Comparison of ENCODE assay signal across 8 cellular contexts in genomic region chr6:27156874-27157460, GRCh38.
DNase-seq lines count a peak whose midpoint lies in the region; ATAC-seq and TF ChIP-seq lines count a peak whose summit lies in the region.

No MANE protein-coding gene starts in this region.

- no peaks in the 10 kb centered on the region for H3K9me3 ChIP-seq in CD8-positive, alpha-beta T cell (ENCODE audit: low read length)
- no peaks in the 10 kb centered on the region for H3K9me3 ChIP-seq in HUES64 (ENCODE audit: insufficient read depth, low read depth, low read length)

- H3K9ac ChIP-seq in HUES64 (ENCODE audit: low read depth, low read length), result peak overlapping the region; percentile 21; the same call in 1 of the 2 replicates

- H3K27ac Mint-ChIP-seq in CD8-positive, alpha-beta T cell, result peak overlapping the region; percentile 87
- H3K27ac Mint-ChIP-seq in natural killer cell treated with Interleukin-12 subunit alpha and Interleukin-12 subunit beta and Interleukin-15 and Interleukin-18, amount 100 ng/mL, for 72 hours, result peak overlapping the region; percentile 87 to 93

- peak overlapping the region; percentile 85 for H3K4me3 Mint-ChIP-seq in CD8-positive, alpha-beta T cell
- peak overlapping the region; percentile 96 for H3K4me3 Mint-ChIP-seq in natural killer cell treated with Interleukin-12 subunit alpha and Interleukin-12 subunit beta and Interleukin-15 and Interleukin-18, amount 100 ng/mL, for 72 hours

- H3K27me3 ChIP-seq in CD8-positive, alpha-beta T cell (ENCODE audit: insufficient read depth, low read length), result no peaks in the 10 kb centered on the region
- H3K27me3 ChIP-seq in HUES64 (ENCODE audit: insufficient read depth, low read length), result peaks cover 5% of the 10 kb centered on the region; the same call in 1 of the 2 replicates

- no peaks in the 10 kb centered on the region for H3K27me3 Mint-ChIP-seq in CD8-positive, alpha-beta T cell (ENCODE audit: low read depth)
- H3K27me3 Mint-ChIP-seq in natural killer cell treated with Interleukin-12 subunit alpha and Interleukin-12 subunit beta and Interleukin-15 and Interleukin-18, amount 100 ng/mL, for 72 hours, result no peaks in the 10 kb centered on the region

- peaks cover 4% of the 10 kb centered on the region for H3K36me3 Mint-ChIP-seq in CD8-positive, alpha-beta T cell
- H3K36me3 Mint-ChIP-seq in natural killer cell treated with Interleukin-12 subunit alpha and Interleukin-12 subunit beta and Interleukin-15 and Interleukin-18, amount 100 ng/mL, for 72 hours, result no peaks in the 10 kb centered on the region

- no peaks in the 10 kb centered on the region for H3K36me3 ChIP-seq in CD8-positive, alpha-beta T cell (ENCODE audit: insufficient read depth, low read length)
- no peaks in the 10 kb centered on the region for H3K36me3 ChIP-seq in HUES64 (ENCODE audit: insufficient read depth, low read length)

- no peaks in the 10 kb centered on the region for H3K9me3 Mint-ChIP-seq in CD8-positive, alpha-beta T cell
- no peaks in the 10 kb centered on the region for H3K9me3 Mint-ChIP-seq in natural killer cell treated with Interleukin-12 subunit alpha and Interleukin-12 subunit beta and Interleukin-15 and Interleukin-18, amount 100 ng/mL, for 72 hours

- TF ChIP-seq CTCF in CD8-positive, alpha-beta T cell (IDR thresholded peaks at IDR 0.05), result no peak

- POLR2A ChIA-PET in CD8-positive, alpha-beta T cell (lab: Charles Lee), result interaction anchor here (0.7 to 3.2 kb wide), 4 partner anchors 10 to 940 kb away, joined by 3 to 44 read pairs (median 18); a partner anchor contains a TSS

- no peak for DNase-seq in CD8-positive, alpha-beta T cell
- DNase-seq in dermis blood vessel endothelial cell, result peak; percentile 13
- DNase-seq in natural killer cell treated with Interleukin-12 subunit alpha and Interleukin-12 subunit beta and Interleukin-15 and Interleukin-18, amount 100 ng/mL, for 72 hours (ENCODE audit: low spot score), result no peak
- DNase-seq in NCI-H2029 (lab: John Stamatoyannopoulos, UW), result no peak
- DNase-seq in cerebellum (ENCODE audit: low spot score), result no peak
- no peak for DNase-seq in middle frontal gyrus (ENCODE audit: extremely low spot score, low spot score)

- H3K4me1 Mint-ChIP-seq in CD8-positive, alpha-beta T cell (ENCODE audit: low read depth), result peaks cover 38% of the 10 kb centered on the region
- H3K4me1 Mint-ChIP-seq in natural killer cell treated with Interleukin-12 subunit alpha and Interleukin-12 subunit beta and Interleukin-15 and Interleukin-18, amount 100 ng/mL, for 72 hours (ENCODE audit: low read depth in 2 of 2), result peaks cover 27 to 44% of the 10 kb centered on the region in 2 donors

- CTCF ChIA-PET in CD8-positive, alpha-beta T cell (lab: Charles Lee), result interaction anchor here (0.7 to 7.9 kb wide), 6 partner anchors 10 to 639 kb away, joined by 3 to 49 read pairs (median 8); a partner anchor contains a TSS

- no peak for ATAC-seq in CD8-positive, alpha-beta T cell
- no peak for ATAC-seq in natural killer cell treated with Interleukin-12 subunit alpha and Interleukin-12 subunit beta and Interleukin-15 and Interleukin-18, amount 100 ng/mL, for 72 hours
- no peak for ATAC-seq in GM21526 (IDR thresholded peaks at IDR 0.05; ENCODE audit: low FRiP score, unreplicated experiment)

- H3K4me3 ChIP-seq in CD8-positive, alpha-beta T cell (ENCODE audit: low read depth, low read length), result peak overlapping the region; percentile 60
- H3K4me3 ChIP-seq in HUES64 (ENCODE audit: low read length), result peak overlapping the region; percentile 75

- intact Hi-C loops in CD8-positive, alpha-beta T cell (cut with DNase I, micrococcal nuclease), result loop anchor here (1.0 to 10.0 kb wide), 4 partner anchors 10 to 1725 kb away; a partner anchor contains a TSS

- WGBS in HUES64, result 30% methylated on average over 15 of the region's 15 CpGs

- peaks cover 13% of the 10 kb centered on the region for H3K4me1 ChIP-seq in CD8-positive, alpha-beta T cell (ENCODE audit: insufficient read depth, low read length)
- H3K4me1 ChIP-seq in HUES64 (ENCODE audit: insufficient read depth, low read length), result peaks cover 20% of the 10 kb centered on the region

- H3K27ac ChIP-seq in CD8-positive, alpha-beta T cell (ENCODE audit: low read depth, low read length), result peak overlapping the region; percentile 18
- H3K27ac ChIP-seq in HUES64 (ENCODE audit: low read depth, low read length), result no peak overlapping the region
